ENCODE assay signal across 1 cellular context in the genomic region with DNA sequence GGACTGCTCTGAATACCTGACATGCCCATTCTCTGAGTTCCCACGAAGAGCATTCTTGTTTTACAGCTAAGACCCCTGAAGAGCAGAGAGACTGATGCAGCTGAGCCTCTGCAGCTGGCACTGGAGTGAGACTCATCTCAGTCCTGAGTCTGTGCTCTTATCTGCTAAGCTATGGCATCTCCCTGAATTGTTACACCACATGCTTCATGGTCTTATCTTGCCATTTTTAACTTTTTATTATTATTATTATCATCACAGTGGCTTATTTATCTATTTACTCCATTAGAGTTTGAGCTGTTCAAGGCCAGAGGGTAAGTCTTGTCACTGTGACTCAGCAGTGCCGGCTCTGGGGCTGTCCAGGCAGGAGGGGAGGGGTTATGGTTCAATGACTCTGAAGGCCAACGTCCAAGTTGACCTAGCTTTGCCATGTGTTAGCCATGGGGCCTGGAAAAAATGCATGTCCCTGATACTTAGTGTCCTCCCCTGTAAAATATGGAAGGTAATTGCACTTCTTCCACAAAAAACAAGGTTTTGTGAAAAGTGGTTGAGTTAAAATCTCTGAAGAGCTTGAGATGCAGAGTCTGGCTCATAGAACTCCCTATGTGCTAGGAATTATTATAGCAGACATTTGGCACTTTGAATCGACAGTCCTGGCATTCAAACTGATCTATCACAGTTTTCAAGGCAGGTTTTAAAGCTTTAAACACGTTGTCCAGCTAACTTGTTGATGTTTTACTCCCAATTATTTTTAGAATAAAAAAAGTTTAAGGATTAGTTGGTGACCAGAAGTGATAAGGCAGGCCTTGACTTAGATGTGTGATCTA.
TF ChIP-seq lines count a peak whose summit lies in the region.

No MANE protein-coding gene starts in this region.

TF ChIP-seq in HepG2, 621 proteins besides CTCF, POLR2A, EP300 and RAD21 (continued from another document and continues in another):
- TF ChIP-seq, protein P1, sequence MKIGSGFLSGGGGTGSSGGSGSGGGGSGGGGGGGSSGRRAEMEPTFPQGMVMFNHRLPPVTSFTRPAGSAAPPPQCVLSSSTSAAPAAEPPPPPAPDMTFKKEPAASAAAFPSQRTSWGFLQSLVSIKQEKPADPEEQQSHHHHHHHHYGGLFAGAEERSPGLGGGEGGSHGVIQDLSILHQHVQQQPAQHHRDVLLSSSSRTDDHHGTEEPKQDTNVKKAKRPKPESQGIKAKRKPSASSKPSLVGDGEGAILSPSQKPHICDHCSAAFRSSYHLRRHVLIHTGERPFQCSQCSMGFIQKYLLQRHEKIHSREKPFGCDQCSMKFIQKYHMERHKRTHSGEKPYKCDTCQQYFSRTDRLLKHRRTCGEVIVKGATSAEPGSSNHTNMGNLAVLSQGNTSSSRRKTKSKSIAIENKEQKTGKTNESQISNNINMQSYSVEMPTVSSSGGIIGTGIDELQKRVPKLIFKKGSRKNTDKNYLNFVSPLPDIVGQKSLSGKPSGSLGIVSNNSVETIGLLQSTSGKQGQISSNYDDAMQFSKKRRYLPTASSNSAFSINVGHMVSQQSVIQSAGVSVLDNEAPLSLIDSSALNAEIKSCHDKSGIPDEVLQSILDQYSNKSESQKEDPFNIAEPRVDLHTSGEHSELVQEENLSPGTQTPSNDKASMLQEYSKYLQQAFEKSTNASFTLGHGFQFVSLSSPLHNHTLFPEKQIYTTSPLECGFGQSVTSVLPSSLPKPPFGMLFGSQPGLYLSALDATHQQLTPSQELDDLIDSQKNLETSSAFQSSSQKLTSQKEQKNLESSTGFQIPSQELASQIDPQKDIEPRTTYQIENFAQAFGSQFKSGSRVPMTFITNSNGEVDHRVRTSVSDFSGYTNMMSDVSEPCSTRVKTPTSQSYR (CRISPR knock-in tag; IDR thresholded peaks at IDR 0.05; ENCODE audit: borderline replicate concordance), result peak; percentile 29; the same call in 1 of the 2 replicates
- TF ChIP-seq REPIN1 (CRISPR knock-in tag; IDR thresholded peaks at IDR 0.05; ENCODE audit: borderline replicate concordance, low read depth) (peak; percentile 82; the same call in 1 of the 2 replicates), PHF20 (CRISPR knock-in tag; IDR thresholded peaks at IDR 0.05) (no peak), REXO4 (CRISPR knock-in tag; IDR thresholded peaks at IDR 0.05; ENCODE audit: borderline replicate concordance) (no peak), ZNF615 (CRISPR knock-in tag; IDR thresholded peaks at IDR 0.05; ENCODE audit: borderline replicate concordance) (no peak), YEATS2 (CRISPR knock-in tag; IDR thresholded peaks at IDR 0.05; ENCODE audit: borderline replicate concordance) (no peak), ZNF230 (CRISPR knock-in tag; IDR thresholded peaks at IDR 0.05) (0 out of 2 replicates have a peak, but pooled peaks have one; percentile 49), ZBTB7A (CRISPR knock-in tag; IDR thresholded peaks at IDR 0.05) (peak; percentile 42; the same call in 1 of the 2 replicates), ZNF44 (CRISPR knock-in tag; IDR thresholded peaks at IDR 0.05) (no peak), ZNF20 (CRISPR knock-in tag; IDR thresholded peaks at IDR 0.05) (no peak), ZBTB42 (CRISPR knock-in tag; IDR thresholded peaks at IDR 0.05) (no peak), ZNF567 (CRISPR knock-in tag; IDR thresholded peaks at IDR 0.05; ENCODE audit: borderline replicate concordance) (no peak), GPN1 (CRISPR knock-in tag; IDR thresholded peaks at IDR 0.05; ENCODE audit: borderline replicate concordance) (no peak), POLR2AphosphoS2 (IDR thresholded peaks at IDR 0.05; ENCODE audit: low read depth, low read length) (no peak), ZNF460 (CRISPR knock-in tag; IDR thresholded peaks at IDR 0.05; ENCODE audit: borderline replicate concordance) (no peak), AGO1 (IDR thresholded peaks at IDR 0.05; ENCODE audit: low read depth, low read length, poor library complexity, severe bottlenecking) (no peak), MEF2D (CRISPR knock-in tag; IDR thresholded peaks at IDR 0.05) (no peak), SMAD9 (CRISPR knock-in tag; IDR thresholded peaks at IDR 0.05) (no peak), ZNF317 (CRISPR knock-in tag; IDR thresholded peaks at IDR 0.05) (no peak), HCFC1 (IDR thresholded peaks at IDR 0.05; ENCODE audit: low read depth, low read length) (no peak), RCOR2 (CRISPR knock-in tag; IDR thresholded peaks at IDR 0.05) (peak; percentile 42; the same call in 1 of the 2 replicates), NFE2L2 (IDR thresholded peaks at IDR 0.05; ENCODE audit: low read length) (peak; percentile 99), ZNF562 (CRISPR knock-in tag; IDR thresholded peaks at IDR 0.05; ENCODE audit: borderline replicate concordance) (no peak; the same call in 1 of the 2 replicates), MED8 (CRISPR knock-in tag; IDR thresholded peaks at IDR 0.05; ENCODE audit: insufficient replicate concordance) (no peak), TBX3 (IDR thresholded peaks at IDR 0.05; ENCODE audit: borderline replicate concordance) (no peak), KLF15 (CRISPR knock-in tag; IDR thresholded peaks at IDR 0.05; ENCODE audit: borderline replicate concordance) (no peak), ZNF816 (CRISPR knock-in tag; IDR thresholded peaks at IDR 0.05; ENCODE audit: borderline replicate concordance) (peak; percentile 66; the same call in 1 of the 2 replicates), ZNF24 (IDR thresholded peaks at IDR 0.05) (peak; percentile 54; the same call in 1 of the 2 replicates), ZNF547 (CRISPR knock-in tag; IDR thresholded peaks at IDR 0.05) (no peak)
- TF ChIP-seq, protein P2, sequence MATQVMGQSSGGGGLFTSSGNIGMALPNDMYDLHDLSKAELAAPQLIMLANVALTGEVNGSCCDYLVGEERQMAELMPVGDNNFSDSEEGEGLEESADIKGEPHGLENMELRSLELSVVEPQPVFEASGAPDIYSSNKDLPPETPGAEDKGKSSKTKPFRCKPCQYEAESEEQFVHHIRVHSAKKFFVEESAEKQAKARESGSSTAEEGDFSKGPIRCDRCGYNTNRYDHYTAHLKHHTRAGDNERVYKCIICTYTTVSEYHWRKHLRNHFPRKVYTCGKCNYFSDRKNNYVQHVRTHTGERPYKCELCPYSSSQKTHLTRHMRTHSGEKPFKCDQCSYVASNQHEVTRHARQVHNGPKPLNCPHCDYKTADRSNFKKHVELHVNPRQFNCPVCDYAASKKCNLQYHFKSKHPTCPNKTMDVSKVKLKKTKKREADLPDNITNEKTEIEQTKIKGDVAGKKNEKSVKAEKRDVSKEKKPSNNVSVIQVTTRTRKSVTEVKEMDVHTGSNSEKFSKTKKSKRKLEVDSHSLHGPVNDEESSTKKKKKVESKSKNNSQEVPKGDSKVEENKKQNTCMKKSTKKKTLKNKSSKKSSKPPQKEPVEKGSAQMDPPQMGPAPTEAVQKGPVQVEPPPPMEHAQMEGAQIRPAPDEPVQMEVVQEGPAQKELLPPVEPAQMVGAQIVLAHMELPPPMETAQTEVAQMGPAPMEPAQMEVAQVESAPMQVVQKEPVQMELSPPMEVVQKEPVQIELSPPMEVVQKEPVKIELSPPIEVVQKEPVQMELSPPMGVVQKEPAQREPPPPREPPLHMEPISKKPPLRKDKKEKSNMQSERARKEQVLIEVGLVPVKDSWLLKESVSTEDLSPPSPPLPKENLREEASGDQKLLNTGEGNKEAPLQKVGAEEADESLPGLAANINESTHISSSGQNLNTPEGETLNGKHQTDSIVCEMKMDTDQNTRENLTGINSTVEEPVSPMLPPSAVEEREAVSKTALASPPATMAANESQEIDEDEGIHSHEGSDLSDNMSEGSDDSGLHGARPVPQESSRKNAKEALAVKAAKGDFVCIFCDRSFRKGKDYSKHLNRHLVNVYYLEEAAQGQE (IDR thresholded peaks at IDR 0.05; ENCODE audit: borderline replicate concordance in 1 of 2, low read depth in 1 of 2, low read length in 2 of 2), result peak in 1 of 2 experiments; percentile 72; a peak in 2 of 4 replicates
- TF ChIP-seq, protein P3, sequence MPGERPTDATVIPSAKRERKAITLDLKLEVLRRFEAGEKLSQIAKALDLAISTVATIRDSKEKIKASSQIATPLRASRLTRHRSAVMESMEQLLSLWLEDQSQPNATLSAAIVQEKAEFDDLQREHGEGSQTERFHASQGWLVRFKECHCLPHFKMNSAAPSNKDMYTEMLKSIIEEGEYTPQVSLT (CRISPR knock-in tag; IDR thresholded peaks at IDR 0.05; ENCODE audit: borderline replicate concordance, low read depth), result no peak
- TF ChIP-seq, protein P4, sequence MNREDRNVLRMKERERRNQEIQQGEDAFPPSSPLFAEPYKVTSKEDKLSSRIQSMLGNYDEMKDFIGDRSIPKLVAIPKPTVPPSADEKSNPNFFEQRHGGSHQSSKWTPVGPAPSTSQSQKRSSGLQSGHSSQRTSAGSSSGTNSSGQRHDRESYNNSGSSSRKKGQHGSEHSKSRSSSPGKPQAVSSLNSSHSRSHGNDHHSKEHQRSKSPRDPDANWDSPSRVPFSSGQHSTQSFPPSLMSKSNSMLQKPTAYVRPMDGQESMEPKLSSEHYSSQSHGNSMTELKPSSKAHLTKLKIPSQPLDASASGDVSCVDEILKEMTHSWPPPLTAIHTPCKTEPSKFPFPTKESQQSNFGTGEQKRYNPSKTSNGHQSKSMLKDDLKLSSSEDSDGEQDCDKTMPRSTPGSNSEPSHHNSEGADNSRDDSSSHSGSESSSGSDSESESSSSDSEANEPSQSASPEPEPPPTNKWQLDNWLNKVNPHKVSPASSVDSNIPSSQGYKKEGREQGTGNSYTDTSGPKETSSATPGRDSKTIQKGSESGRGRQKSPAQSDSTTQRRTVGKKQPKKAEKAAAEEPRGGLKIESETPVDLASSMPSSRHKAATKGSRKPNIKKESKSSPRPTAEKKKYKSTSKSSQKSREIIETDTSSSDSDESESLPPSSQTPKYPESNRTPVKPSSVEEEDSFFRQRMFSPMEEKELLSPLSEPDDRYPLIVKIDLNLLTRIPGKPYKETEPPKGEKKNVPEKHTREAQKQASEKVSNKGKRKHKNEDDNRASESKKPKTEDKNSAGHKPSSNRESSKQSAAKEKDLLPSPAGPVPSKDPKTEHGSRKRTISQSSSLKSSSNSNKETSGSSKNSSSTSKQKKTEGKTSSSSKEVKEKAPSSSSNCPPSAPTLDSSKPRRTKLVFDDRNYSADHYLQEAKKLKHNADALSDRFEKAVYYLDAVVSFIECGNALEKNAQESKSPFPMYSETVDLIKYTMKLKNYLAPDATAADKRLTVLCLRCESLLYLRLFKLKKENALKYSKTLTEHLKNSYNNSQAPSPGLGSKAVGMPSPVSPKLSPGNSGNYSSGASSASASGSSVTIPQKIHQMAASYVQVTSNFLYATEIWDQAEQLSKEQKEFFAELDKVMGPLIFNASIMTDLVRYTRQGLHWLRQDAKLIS (CRISPR knock-in tag; IDR thresholded peaks at IDR 0.05), result no peak
- TF ChIP-seq, protein P5, sequence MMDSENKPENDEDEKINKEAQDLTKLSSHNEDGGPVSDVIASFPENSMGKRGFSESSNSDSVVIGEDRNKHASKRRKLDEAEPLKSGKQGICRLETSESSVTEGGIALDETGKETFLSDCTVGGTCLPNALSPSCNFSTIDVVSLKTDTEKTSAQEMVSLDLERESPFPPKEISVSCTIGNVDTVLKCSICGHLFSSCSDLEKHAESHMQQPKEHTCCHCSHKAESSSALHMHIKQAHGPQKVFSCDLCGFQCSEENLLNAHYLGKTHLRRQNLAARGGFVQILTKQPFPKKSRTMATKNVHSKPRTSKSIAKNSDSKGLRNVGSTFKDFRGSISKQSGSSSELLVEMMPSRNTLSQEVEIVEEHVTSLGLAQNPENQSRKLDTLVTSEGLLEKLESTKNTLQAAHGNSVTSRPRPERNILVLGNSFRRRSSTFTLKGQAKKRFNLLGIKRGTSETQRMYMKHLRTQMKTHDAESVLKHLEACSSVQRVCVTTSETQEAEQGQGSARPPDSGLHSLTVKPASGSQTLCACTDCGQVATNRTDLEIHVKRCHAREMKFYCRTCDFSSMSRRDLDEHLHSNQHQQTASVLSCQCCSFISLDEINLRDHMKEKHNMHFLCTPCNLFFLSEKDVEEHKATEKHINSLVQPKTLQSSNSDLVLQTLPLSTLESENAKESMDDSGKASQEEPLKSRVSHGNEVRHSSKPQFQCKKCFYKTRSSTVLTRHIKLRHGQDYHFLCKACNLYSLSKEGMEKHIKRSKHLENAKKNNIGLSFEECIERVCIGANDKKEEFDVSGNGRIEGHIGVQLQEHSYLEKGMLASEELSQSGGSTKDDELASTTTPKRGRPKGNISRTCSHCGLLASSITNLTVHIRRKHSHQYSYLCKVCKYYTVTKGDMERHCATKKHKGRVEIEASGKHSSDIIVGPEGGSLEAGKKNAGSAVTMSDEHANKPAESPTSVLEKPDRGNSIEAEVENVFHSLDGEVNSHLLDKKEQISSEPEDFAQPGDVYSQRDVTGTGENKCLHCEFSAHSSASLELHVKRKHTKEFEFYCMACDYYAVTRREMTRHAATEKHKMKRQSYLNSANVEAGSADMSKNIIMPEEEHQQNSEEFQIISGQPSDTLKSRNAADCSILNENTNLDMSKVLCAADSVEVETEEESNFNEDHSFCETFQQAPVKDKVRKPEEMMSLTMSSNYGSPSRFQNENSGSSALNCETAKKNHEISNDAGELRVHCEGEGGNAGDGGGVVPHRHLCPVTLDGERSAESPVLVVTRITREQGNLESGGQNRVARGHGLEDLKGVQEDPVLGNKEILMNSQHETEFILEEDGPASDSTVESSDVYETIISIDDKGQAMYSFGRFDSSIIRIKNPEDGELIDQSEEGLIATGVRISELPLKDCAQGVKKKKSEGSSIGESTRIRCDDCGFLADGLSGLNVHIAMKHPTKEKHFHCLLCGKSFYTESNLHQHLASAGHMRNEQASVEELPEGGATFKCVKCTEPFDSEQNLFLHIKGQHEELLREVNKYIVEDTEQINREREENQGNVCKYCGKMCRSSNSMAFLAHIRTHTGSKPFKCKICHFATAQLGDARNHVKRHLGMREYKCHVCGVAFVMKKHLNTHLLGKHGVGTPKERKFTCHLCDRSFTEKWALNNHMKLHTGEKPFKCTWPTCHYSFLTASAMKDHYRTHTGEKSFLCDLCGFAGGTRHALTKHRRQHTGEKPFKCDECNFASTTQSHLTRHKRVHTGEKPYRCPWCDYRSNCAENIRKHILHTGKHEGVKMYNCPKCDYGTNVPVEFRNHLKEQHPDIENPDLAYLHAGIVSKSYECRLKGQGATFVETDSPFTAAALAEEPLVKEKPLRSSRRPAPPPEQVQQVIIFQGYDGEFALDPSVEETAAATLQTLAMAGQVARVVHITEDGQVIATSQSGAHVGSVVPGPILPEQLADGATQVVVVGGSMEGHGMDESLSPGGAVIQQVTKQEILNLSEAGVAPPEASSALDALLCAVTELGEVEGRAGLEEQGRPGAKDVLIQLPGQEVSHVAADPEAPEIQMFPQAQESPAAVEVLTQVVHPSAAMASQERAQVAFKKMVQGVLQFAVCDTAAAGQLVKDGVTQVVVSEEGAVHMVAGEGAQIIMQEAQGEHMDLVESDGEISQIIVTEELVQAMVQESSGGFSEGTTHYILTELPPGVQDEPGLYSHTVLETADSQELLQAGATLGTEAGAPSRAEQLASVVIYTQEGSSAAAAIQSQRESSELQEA (CRISPR knock-in tag; IDR thresholded peaks at IDR 0.05; ENCODE audit: not compliant biosample characterization), result no peak
- TF ChIP-seq, protein P6, sequence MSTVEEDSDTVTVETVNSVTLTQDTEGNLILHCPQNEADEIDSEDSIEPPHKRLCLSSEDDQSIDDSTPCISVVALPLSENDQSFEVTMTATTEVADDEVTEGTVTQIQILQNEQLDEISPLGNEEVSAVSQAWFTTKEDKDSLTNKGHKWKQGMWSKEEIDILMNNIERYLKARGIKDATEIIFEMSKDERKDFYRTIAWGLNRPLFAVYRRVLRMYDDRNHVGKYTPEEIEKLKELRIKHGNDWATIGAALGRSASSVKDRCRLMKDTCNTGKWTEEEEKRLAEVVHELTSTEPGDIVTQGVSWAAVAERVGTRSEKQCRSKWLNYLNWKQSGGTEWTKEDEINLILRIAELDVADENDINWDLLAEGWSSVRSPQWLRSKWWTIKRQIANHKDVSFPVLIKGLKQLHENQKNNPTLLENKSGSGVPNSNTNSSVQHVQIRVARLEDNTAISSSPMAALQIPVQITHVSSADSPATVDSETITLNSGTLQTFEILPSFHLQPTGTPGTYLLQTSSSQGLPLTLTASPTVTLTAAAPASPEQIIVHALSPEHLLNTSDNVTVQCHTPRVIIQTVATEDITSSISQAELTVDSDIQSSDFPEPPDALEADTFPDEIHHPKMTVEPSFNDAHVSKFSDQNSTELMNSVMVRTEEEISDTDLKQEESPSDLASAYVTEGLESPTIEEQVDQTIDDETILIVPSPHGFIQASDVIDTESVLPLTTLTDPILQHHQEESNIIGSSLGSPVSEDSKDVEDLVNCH (CRISPR knock-in tag; IDR thresholded peaks at IDR 0.05), result no peak
